16 cellular contexts compared by ENCODE assay signal in the genomic region with DNA sequence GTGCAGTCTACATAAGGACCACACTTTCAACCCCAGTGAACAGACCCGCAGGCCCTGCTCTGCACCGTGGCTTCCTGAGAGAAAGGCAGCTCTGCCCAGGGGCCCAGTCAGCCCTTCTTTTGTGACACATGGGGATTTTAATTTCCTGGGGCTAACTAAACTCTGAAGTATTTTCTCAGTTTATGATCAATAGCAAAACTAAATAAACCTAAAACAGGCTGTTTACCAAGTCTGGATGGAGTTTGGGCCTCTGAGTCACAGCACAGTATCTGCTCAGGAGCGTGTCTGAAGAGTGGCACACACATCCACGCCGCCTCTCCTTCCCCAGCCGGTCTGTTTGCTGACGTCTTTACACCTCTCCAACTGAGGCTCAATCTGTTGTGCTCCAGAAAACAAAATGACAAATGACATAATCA.
A peak's percentile ranks its signal among the peaks of the same experiment; 100 is the strongest.
DNase-seq lines count a peak whose midpoint lies in the region; ATAC-seq, FAIRE-seq and TF ChIP-seq lines count a peak whose summit lies in the region.
"Had no signal": no experiment of that assay in that cellular context is flagged by ENCODE, and none has a peak within 500 bp of the region (broad histone marks: within the 10 kb centered on the region; RNA-seq: fewer than 3 reads in every experiment).

No MANE protein-coding gene starts in this region.

- ATAC-seq in left lobe of liver = peak; percentile 77
- no peak for ATAC-seq in GM21723 (IDR thresholded peaks at IDR 0.05; ENCODE audit: unreplicated experiment)

- no peak overlapping the region for H3K4me3 ChIP-seq in GM12865 (ENCODE audit: low read depth, low read length)
- H3K4me3 ChIP-seq: spleen, uterus had no signal

- H3K4me1 Mint-ChIP-seq in progenitor cell of endocrine pancreas (ENCODE audit: low read depth) = peaks cover 12% of the 10 kb centered on the region

- H3K9me3 Mint-ChIP-seq in progenitor cell of endocrine pancreas (ENCODE audit: low read depth) = no peaks in the 10 kb centered on the region
- H3K9me3 Mint-ChIP-seq: memory B cell had no signal

- TF ChIP-seq CTCF in GM12865 (IDR thresholded peaks at IDR 0.05; ENCODE audit: insufficient read depth, low read depth, low read length, missing control alignments) (no peak), progenitor cell of endocrine pancreas (IDR thresholded peaks at IDR 0.05; ENCODE audit: unreplicated experiment) (no peak)

- no peak overlapping the region for H3K27ac Mint-ChIP-seq in progenitor cell of endocrine pancreas
- H3K27ac Mint-ChIP-seq: memory B cell had no signal

- H3K4me3 Mint-ChIP-seq in progenitor cell of endocrine pancreas (ENCODE audit: low read depth) = no peak overlapping the region
- H3K4me3 Mint-ChIP-seq: memory B cell had no signal

- H3K27me3 Mint-ChIP-seq in progenitor cell of endocrine pancreas = peaks cover 16% of the 10 kb centered on the region

- DNase-seq in Ammon's horn (ENCODE audit: low spot score) (peak; percentile 71), GM12865 (ENCODE audit: low read depth) (peak; percentile 17), left lobe of liver (ENCODE audit: low spot score) (no peak), HTR-8/SVneo (ENCODE audit: insufficient read length, low spot score) (no peak), progenitor cell of endocrine pancreas (ENCODE audit: low spot score, unreplicated experiment) (no peak), HPDE6-E6E7 (ENCODE audit: extremely low spot score) (no peak)
- peak; percentile 38 for DNase-seq in activated CD4-positive, alpha-beta T cell treated with anti-CD3 and anti-CD28 coated beads, Interleukin-2, amount 50 U/mL, for 1 hour
- DNase-seq: BE2C, Karpas-422, NCI-H1436 treated with DMSO at 0.1 percent for 48 hours, NCI-H510A, spleen, uterus had no signal

- FAIRE-seq in HTR-8/SVneo (lab: Jason Lieb, UNC) = no peak
- FAIRE-seq: GM12892 had no signal

- no peaks in the 10 kb centered on the region for H3K36me3 Mint-ChIP-seq in progenitor cell of endocrine pancreas (ENCODE audit: insufficient read depth)

Comparison
In these comparisons a context has a peak if more than half of its experiments do, and no peak if none do; other contexts are left out.
1. DNase-seq: peak in Ammon's horn (single experiment), GM12865 (single experiment) and activated CD4-positive, alpha-beta T cell treated with anti-CD3 and anti-CD28 coated beads, Interleukin-2, amount 50 U/mL, for 1 hour (single experiment); none in left lobe of liver (single experiment), HTR-8/SVneo (single experiment), progenitor cell of endocrine pancreas (single experiment) and HPDE6-E6E7 (single experiment).